In the genomic region with DNA sequence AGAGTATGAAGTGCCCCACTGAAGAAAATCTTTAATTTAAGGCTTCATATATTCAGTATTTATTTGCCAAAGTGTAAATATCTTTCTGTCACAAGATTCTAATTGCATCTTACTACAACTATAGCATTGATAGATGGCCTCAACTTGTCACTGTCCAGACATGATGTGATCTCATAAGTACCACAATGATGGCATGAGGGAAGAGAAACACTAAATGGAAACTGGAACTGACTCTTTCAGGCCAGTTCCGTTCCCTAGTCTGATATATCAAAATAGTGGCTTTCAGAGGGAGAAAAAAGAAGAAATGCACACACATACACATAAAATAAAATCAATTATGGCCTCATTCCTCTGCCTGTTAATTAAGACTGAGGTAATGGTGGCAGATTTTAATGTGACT, we compare ENCODE assay signal across 31 cellular contexts.
"Had no signal": no experiment of that assay in that cellular context is flagged by ENCODE, and none has a peak within 500 bp of the region (broad histone marks: within the 10 kb centered on the region; RNA-seq: fewer than 3 reads in every experiment).

No MANE protein-coding gene starts in this region.

- ATAC-seq: activated T-cell treated with anti-CD3 and anti-CD28 coated beads, Interleukin-2, amount 50 U/mL, for 4 hours had no signal

- H3K36me3 ChIP-seq: brain microvascular endothelial cell, MG63 had no signal

- H3K4me3 ChIP-seq: MG63 had no signal

- FAIRE-seq: colon had no signal

- H3K27ac ChIP-seq: brain microvascular endothelial cell, VCaP had no signal

- H3K27me3 ChIP-seq: brain microvascular endothelial cell, MG63 had no signal

- DNase-seq: activated B cell treated with CpG ODN at 0.5 μM for 24 hours; activated CD4-positive, alpha-beta memory T cell treated with anti-CD3 and anti-CD28 coated beads for 36 hours; activated CD4-positive, alpha-beta T cell treated with anti-CD3 and anti-CD28 coated beads for 4 hours; activated CD4-positive, alpha-beta T cell treated with anti-CD3 and anti-CD28 coated beads, Interleukin-2, amount 50 U/mL, for 1 hour; activated CD4-positive, CD25-positive, alpha-beta regulatory T cell treated with anti-CD3 and anti-CD28 coated beads, Interleukin-2, amount 50 U/mL, for 72 hours; activated CD8-positive, alpha-beta memory T cell treated with anti-CD3 and anti-CD28 coated beads, Interleukin-2, amount 50 U/mL, for 4 hours; activated naive CD4-positive, alpha-beta T cell treated with anti-CD3 and anti-CD28 coated beads, Interleukin-2, amount 50 U/mL, for 16 hours; activated naive CD8-positive, alpha-beta T cell treated with anti-CD3 and anti-CD28 coated beads for 36 hours; activated T-cell treated with anti-CD3 and anti-CD28 coated beads for 4 hours; activated T-cell treated with anti-CD3 and anti-CD28 coated beads, Interleukin-2, amount 50 U/mL, for 4 hours; amniotic stem cell; aorta; brain microvascular endothelial cell; central memory CD4-positive, alpha-beta T cell; MG63; NCI-H1092 treated with DMSO at 0.1 percent for 48 hours; NCI-H1417; NCI-H187 treated with DMSO at 0.1 percent for 48 hours; NCI-H2081; NCI-H2171 treated with DMSO at 0.1 percent for 48 hours; NCI-H2227 treated with DMSO at 0.1 percent for 48 hours; NCI-H524 treated with DMSO at 0.1 percent for 48 hours; NCI-H748 treated with DMSO at 0.1 percent for 48 hours; OCI-M1; Right ventricle myocardium superior; SW 1271; T-helper 1 cell; T-helper 2 cell; T-helper 9 cell had no signal

- H3K9me3 ChIP-seq: MG63 had no signal
